ENCODE assay signal across 8 cellular contexts in the genomic region with DNA sequence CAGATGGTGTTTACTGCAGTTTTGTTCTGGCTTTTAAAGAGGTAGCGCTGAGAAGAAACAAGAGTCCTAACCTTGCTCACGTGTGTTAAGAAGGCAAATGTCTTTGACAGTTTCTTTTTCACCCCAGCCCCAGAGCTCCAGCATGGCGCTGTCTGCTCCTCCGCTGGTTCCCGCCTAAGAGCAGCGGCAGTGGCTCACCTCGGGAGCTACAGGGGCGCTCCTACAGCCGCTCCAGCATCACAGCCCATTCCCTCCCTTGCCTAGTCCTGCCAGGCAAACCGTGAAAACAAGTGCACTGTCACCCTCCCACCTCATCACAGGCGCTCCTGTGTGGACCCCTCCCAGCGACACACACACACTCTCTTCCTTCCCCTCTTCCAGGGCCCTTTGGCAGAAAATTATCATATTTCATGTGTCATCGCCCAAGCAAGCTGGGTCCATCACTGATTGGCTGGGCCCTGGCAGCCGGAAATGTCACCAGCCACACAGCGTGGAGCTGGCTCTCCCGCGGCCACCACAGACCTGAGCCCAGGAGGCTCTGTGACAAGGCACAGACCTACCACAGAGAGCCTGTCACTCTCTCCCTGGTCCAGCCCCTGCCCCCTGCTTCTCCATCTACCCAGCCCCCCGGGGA. TPM values are rescaled to one million over a fixed set of nuclear protein-coding genes. Genes with fewer than 3 reads are reported as not detected.
A peak's percentile ranks its signal among the peaks of the same experiment; 100 is the strongest.
DNase-seq lines count a peak whose midpoint lies in the region; ATAC-seq and TF ChIP-seq lines count a peak whose summit lies in the region.

No MANE protein-coding gene starts in this region.

- H3K27ac ChIP-seq in PC-3 (ENCODE audit: low read length): peak overlapping the region; percentile 77

- no peaks in the 10 kb centered on the region for H3K9me2 ChIP-seq in PC-3 (replicated peaks; ENCODE audit: low read length)

- DNase-seq in PC-3 (no peak), NCI-H345 (lab: John Stamatoyannopoulos, UW) (no peak), SIG-M5 treated with dmso at 0.1 percent for 504 hours (lab: John Stamatoyannopoulos, UW; ENCODE audit: unreplicated experiment) (no peak)
- DNase-seq in activated T-helper 9 cell treated with anti-CD3 and anti-CD28 coated beads, Interleukin-2, amount 50 U/mL, for 16 hours (ENCODE audit: low read depth): peak; percentile 71
- DNase-seq in stimulated activated CD4-positive, alpha-beta T cell treated with anti-CD3 and anti-CD28 coated beads, Interleukin-15, amount 100 ng/mL, for 1 hour (ENCODE audit: low read depth in 1 of 2, low spot score in 1 of 2): peak; percentile 53 to 57

- ATAC-seq in GM18499 (IDR thresholded peaks at IDR 0.05; ENCODE audit: insufficient read depth, unreplicated experiment) (peak; percentile 51), HG03060 (IDR thresholded peaks at IDR 0.05; ENCODE audit: low read depth, unreplicated experiment) (peak; percentile 73), PC-3 (no peak)

- peaks cover 47% of the 10 kb centered on the region for H3K79me2 ChIP-seq in PC-3 (ENCODE audit: low read length)

- H3K9ac ChIP-seq in PC-3 (ENCODE audit: low read length) (0 out of 2 replicates have a peak overlapping the region, but pooled peaks have one; percentile 7), iPS-15b (ENCODE audit: low read depth, low read length) (no peak overlapping the region)

- H3K4me1 ChIP-seq in PC-3 (ENCODE audit: insufficient read depth, low read length): peaks cover 63% of the 10 kb centered on the region
- H3K4me1 ChIP-seq in iPS-15b (ENCODE audit: control insufficient read depth, insufficient read depth, low read length): peaks cover 8% of the 10 kb centered on the region

- BruUV-seq in PC-3 (replicated peaks; lab: Mats Ljungman, UMichigan): no TSS peak

- POLR2A ChIA-PET in PC-3 (lab: Charles Lee; ENCODE audit: unreplicated experiment): interaction anchor here (0.5 kb wide), 1 partner anchor 24 kb away, joined by 3 read pairs; no protein-coding TSS in a partner anchor

- H3K27me3 ChIP-seq in PC-3 (ENCODE audit: low read length): no peaks in the 10 kb centered on the region
- H3K27me3 ChIP-seq in iPS-15b (ENCODE audit: control insufficient read depth, insufficient read depth, low read length): peaks cover 47% of the 10 kb centered on the region

- intact Hi-C loops in PC-3 (cut with micrococcal nuclease): loop anchor here (2.0 to 5.0 kb wide), 4 partner anchors 58 to 115 kb away; no protein-coding TSS in a partner anchor

- H2AFZ ChIP-seq in PC-3 (ENCODE audit: low read length): no peak overlapping the region

- H3K36me3 ChIP-seq in PC-3 (ENCODE audit: low read depth, low read length) (no peaks in the 10 kb centered on the region), iPS-15b (ENCODE audit: control insufficient read depth, insufficient read depth, low read length) (no peaks in the 10 kb centered on the region)

- no peak for TF ChIP-seq CTCF in PC-3 (conservative IDR thresholded peaks at IDR 0.05; ENCODE audit: low read depth, low read length)

- H3K9me3 ChIP-seq in PC-3 (ENCODE audit: low read length): no peaks in the 10 kb centered on the region
- H3K9me3 ChIP-seq in iPS-15b (ENCODE audit: control insufficient read depth, insufficient read depth, low read length): no peaks in the 10 kb centered on the region

- no peaks in the 10 kb centered on the region for H4K20me1 ChIP-seq in PC-3 (ENCODE audit: low read length)

- no peaks in the 10 kb centered on the region for H3F3A ChIP-seq in PC-3 (ENCODE audit: low read length, unreplicated experiment)

- CTCF ChIA-PET in PC-3 (lab: Charles Lee): interaction anchor here (0.6 kb wide), 1 partner anchor 13 kb away, joined by 10 read pairs; no protein-coding TSS in a partner anchor

- peak overlapping the region; percentile 73 for H3K4me2 ChIP-seq in PC-3 (ENCODE audit: low read length)

- H3K4me3 ChIP-seq in PC-3 (ENCODE audit: low read length): peak overlapping the region; percentile 23; the same call in 1 of the 2 replicates
- H3K4me3 ChIP-seq in iPS-15b (ENCODE audit: low read depth, low read length): peak overlapping the region; percentile 58

RNA-seq across cellular contexts. Expression of a gene that starts 1.2 kb away (rescaled TPM):
- 8.4 and 9.8 TPM in 2 replicates for total RNA-seq in PC-3 (2014; rRNA removed)

Comparison
In these comparisons a context has a peak if more than half of its experiments do, and no peak if none do; other contexts are left out.
1. DNase-seq: peak in activated T-helper 9 cell treated with anti-CD3 and anti-CD28 coated beads, Interleukin-2, amount 50 U/mL, for 16 hours (single experiment) and stimulated activated CD4-positive, alpha-beta T cell treated with anti-CD3 and anti-CD28 coated beads, Interleukin-15, amount 100 ng/mL, for 1 hour (2 of 2); none in PC-3 (single experiment), NCI-H345 (single experiment) and SIG-M5 treated with dmso at 0.1 percent for 504 hours (single experiment).